Comparison of ENCODE assay signal across 11 cellular contexts in genomic region chr11:119365071-119365591, GRCh38. TPM values are rescaled to one million over a fixed set of nuclear protein-coding genes. Genes with fewer than 3 reads are reported as not detected.
DNase-seq lines count a peak whose midpoint lies in the region; TF ChIP-seq lines count a peak whose summit lies in the region.
"Had no signal": no experiment of that assay in that cellular context is flagged by ENCODE, and none has a peak within 500 bp of the region (broad histone marks: within the 10 kb centered on the region; RNA-seq: fewer than 3 reads in every experiment).

No MANE protein-coding gene starts in this region.

- peak overlapping the region; percentile 70 for H3K4me3 Mint-ChIP-seq in mesothelial cell of epicardium

- peak overlapping the region; percentile 75 for H3K27ac ChIP-seq in cingulate gyrus (ENCODE audit: low read depth, low read length)
- peak overlapping the region; percentile 89 for H3K27ac ChIP-seq in temporal lobe (ENCODE audit: low read depth, low read length)
- H3K27ac ChIP-seq in suprapubic skin, result no peak overlapping the region
- H3K27ac ChIP-seq in A673 (ENCODE audit: low read depth, low read length, poor library complexity, severe bottlenecking), result no peak overlapping the region

- no TSS peak for BruUV-seq in A673 (replicated peaks; lab: Mats Ljungman, UMichigan)

- H3K36me3 Mint-ChIP-seq in mesothelial cell of epicardium, result no peaks in the 10 kb centered on the region

- H3K9me3 Mint-ChIP-seq in mesothelial cell of epicardium, result no peaks in the 10 kb centered on the region

- H3K4me1 ChIP-seq in suprapubic skin, result peaks cover 71% of the 10 kb centered on the region
- peaks cover 45% of the 10 kb centered on the region for H3K4me1 ChIP-seq in A673 (ENCODE audit: insufficient read depth, low read length, poor library complexity, severe bottlenecking)

- TF ChIP-seq EP300 in suprapubic skin (IDR thresholded peaks at IDR 0.05), result no peak

- H3K27me3 Mint-ChIP-seq in mesothelial cell of epicardium (ENCODE audit: low read depth), result no peaks in the 10 kb centered on the region

- H3K4me3 ChIP-seq in suprapubic skin (no peak overlapping the region), A673 (ENCODE audit: low read depth, low read length, poor library complexity, severe bottlenecking) (no peak overlapping the region)

- POLR2A ChIA-PET in A673 (lab: Charles Lee; ENCODE audit: low non-redundant PET), result no interaction called here

- H3K9me3 ChIP-seq in suprapubic skin (no peaks in the 10 kb centered on the region), A673 (ENCODE audit: low read depth, low read length, poor library complexity, severe bottlenecking) (no peaks in the 10 kb centered on the region)

- H3K4me1 Mint-ChIP-seq in mesothelial cell of epicardium, result peaks cover 77% of the 10 kb centered on the region

- H3K27me3 ChIP-seq in suprapubic skin (peaks cover 30% of the 10 kb centered on the region), A673 (replicated peaks; ENCODE audit: insufficient read depth, low read depth, low read length, poor library complexity) (no peaks in the 10 kb centered on the region)

- intact Hi-C loops in A673 (cut with micrococcal nuclease; ENCODE audit: unreplicated experiment), result no loop called here

- H3K36me3 ChIP-seq in suprapubic skin (no peaks in the 10 kb centered on the region), A673 (ENCODE audit: insufficient read depth, low read length, poor library complexity, severe bottlenecking) (no peaks in the 10 kb centered on the region)

- CTCF ChIA-PET in A673 (lab: Charles Lee), result interaction anchor here (0.6 kb wide), 1 partner anchor 9 kb away, joined by 3 read pairs; no protein-coding TSS in a partner anchor

- no peak overlapping the region for H3K27ac Mint-ChIP-seq in mesothelial cell of epicardium

- WGBS in suprapubic skin, result 71% methylated on average over 6 of the region's 6 CpGs

- TF ChIP-seq POLR2A in suprapubic skin (IDR thresholded peaks at IDR 0.05), result no peak

- DNase-seq in SIG-M5 treated with dmso at 0.1 percent for 504 hours (lab: John Stamatoyannopoulos, UW; ENCODE audit: unreplicated experiment) (peak; percentile 36), SIG-M5 (lab: John Stamatoyannopoulos, UW) (no peak), mesothelial cell of epicardium (ENCODE audit: low spot score in 2 of 2, unreplicated experiment in 2 of 2) (no peak), suprapubic skin (ENCODE audit: low spot score in 2 of 2) (no peak), A673 (ENCODE audit: low spot score) (no peak), SHP77 (lab: John Stamatoyannopoulos, UW) (no peak)
- DNase-seq: activated gamma-delta T cell, NCI-H146, OCI-M1 had no signal

- TF ChIP-seq CTCF in mesothelial cell of epicardium (IDR thresholded peaks at IDR 0.05; ENCODE audit: unreplicated experiment), result no peak
- no peak for TF ChIP-seq CTCF in suprapubic skin (IDR thresholded peaks at IDR 0.05)
- TF ChIP-seq CTCF in A673 (conservative IDR thresholded peaks at IDR 0.05; ENCODE audit: low read depth, low read length), result no peak

RNA-seq across cellular contexts. Expression of gene USP2, which starts 16.4 kb away (rescaled TPM):
- total RNA-seq in mesothelial cell of epicardium, result 12.4 to 13.2 TPM (median 13.1 TPM) in 3 replicates
- 0.74 TPM for total RNA-seq in temporal lobe
- 10 to 100 TPM in 3 of 4 donors, 1 to 10 TPM in 1; 5.9 to 25.4 (median 15.2) TPM for total RNA-seq in suprapubic skin
- total RNA-seq in A673 (2021), result 4.8 and 6.2 TPM in 2 replicates

RNA-seq across cellular contexts. Expression of gene MFRP, which starts 18.6 kb away (rescaled TPM):
- total RNA-seq in mesothelial cell of epicardium, result not detected in 3 replicates
- total RNA-seq in temporal lobe, result not detected
- under 1 TPM in 1 of 4 donors, not detected in 3; 0.11 TPM for total RNA-seq in suprapubic skin
- not detected in 2 replicates for total RNA-seq in A673 (2021)

RNA-seq across cellular contexts. Expression of gene C1QTNF5, which starts 24.4 kb away (rescaled TPM):
- total RNA-seq in mesothelial cell of epicardium, result 24.1 to 25.0 TPM (median 24.4 TPM) in 3 replicates
- total RNA-seq in temporal lobe, result 3.0 TPM
- total RNA-seq in suprapubic skin, result 1 to 10 TPM; 3.7 to 9.8 (median 4.9) TPM
- total RNA-seq in A673 (2021), result 0.31 TPM in 1 of 2 replicates, not detected in the other

RNA-seq across cellular contexts. Expression of gene RNF26, which starts 30.8 kb away (rescaled TPM):
- total RNA-seq in mesothelial cell of epicardium (36.1 to 37.1 TPM (median 36.2 TPM) in 3 replicates), temporal lobe (4.7 TPM), suprapubic skin (10 to 100 TPM; 13.3 to 21.4 (median 15.4) TPM), A673 (2021) (81.3 and 89.3 TPM in 2 replicates)

RNA-seq across cellular contexts. Expression of gene MCAM, which starts 48.2 kb away (rescaled TPM):
- total RNA-seq in mesothelial cell of epicardium (25.9 to 28.2 TPM (median 26.7 TPM) in 3 replicates), temporal lobe (11.3 TPM), suprapubic skin (100 to 1,000 TPM; 104 to 163 (median 124) TPM), A673 (2021) (14.4 and 20.0 TPM in 2 replicates)

Comparison
In these comparisons a context has a peak if more than half of its experiments do, and no peak if none do; other contexts are left out.
1. H3K27ac ChIP-seq: peak in cingulate gyrus (single experiment) and temporal lobe (single experiment); none in suprapubic skin (single experiment) and A673 (single experiment).